Comparison of ENCODE assay signal across 13 cellular contexts in genomic region chr2:51031004-51031791, GRCh38. TPM values are rescaled to one million over a fixed set of nuclear protein-coding genes. Genes with fewer than 3 reads are reported as not detected.
DNase-seq lines count a peak whose midpoint lies in the region; ATAC-seq, FAIRE-seq and TF ChIP-seq lines count a peak whose summit lies in the region.
"Had no signal": no experiment of that assay in that cellular context is flagged by ENCODE, and none has a peak within 500 bp of the region (broad histone marks: within the 10 kb centered on the region; RNA-seq: fewer than 3 reads in every experiment).

No MANE protein-coding gene starts in this region.

- no peak for TF ChIP-seq POLR2A in H1 (IDR thresholded peaks at IDR 0.05; ENCODE audit: control extremely low read depth in 1 of 2, low read depth in 2 of 2, low read length in 2 of 2)

- H3K23me2 ChIP-seq in H9 (ENCODE audit: insufficient read length, low read depth, low read length, poor library complexity, severe bottlenecking) (peaks cover 14% of the 10 kb centered on the region), H1 (ENCODE audit: low read depth, low read length) (peaks cover 9% of the 10 kb centered on the region)

- no peaks in the 10 kb centered on the region for H3K27me3 Mint-ChIP-seq in H9 (ENCODE audit: low read depth)
- peaks cover 60% of the 10 kb centered on the region for H3K27me3 Mint-ChIP-seq in neural crest cell (ENCODE audit: low read depth)
- peaks cover 24% of the 10 kb centered on the region for H3K27me3 Mint-ChIP-seq in chondrocyte (ENCODE audit: low read depth)

- DNase-seq in H9, result no peak
- peak; percentile 26 for DNase-seq in NCI-H1694 (lab: John Stamatoyannopoulos, UW)
- DNase-seq in H1 (ENCODE audit: low read depth in 1 of 2, low spot score in 2 of 2), result no peak
- DNase-seq in neural crest cell (ENCODE audit: low read depth, low spot score), result no peak
- no peak for DNase-seq in activated effector memory CD4-positive, alpha-beta T cell treated with Interleukin-2 at 50 U/mL for 16 hours
- no peak for DNase-seq in chondrocyte (ENCODE audit: low spot score)
- DNase-seq: activated CD4-positive, alpha-beta T cell treated with anti-CD3 and anti-CD28 coated beads for 1 hour; stimulated activated naive CD8-positive, alpha-beta T cell treated with anti-CD3 and anti-CD28 coated beads, Interleukin-15, Interleukin-2, amounts not matched to agents 100 U/mL and 50 U/mL, for 24 hours; T-cell had no signal

- no peak for FAIRE-seq in H1 (lab: Jason Lieb, UNC)
- FAIRE-seq: H54 had no signal

- H3K27ac ChIP-seq in H9 (ENCODE audit: insufficient read length, low read depth, low read length) (no peak overlapping the region), H1 (ENCODE audit: low read depth, low read length) (no peak overlapping the region)
- H3K27ac ChIP-seq: ascending aorta, C4-2B had no signal

- no peak overlapping the region for H3T11ph ChIP-seq in H9 (ENCODE audit: low read length)

- TF ChIP-seq CTCF in H9 (conservative IDR thresholded peaks at IDR 0.05) (no peak), H1 (IDR thresholded peaks at IDR 0.05; ENCODE audit: control extremely low read depth in 1 of 3, insufficient read depth in 1 of 3, low read depth in 1 of 3, low read length in 3 of 3) (no peak), neural crest cell (conservative IDR thresholded peaks at IDR 0.05) (no peak), chondrocyte (IDR thresholded peaks at IDR 0.05) (no peak)

- no peak overlapping the region for H2BK12ac ChIP-seq in H9 (ENCODE audit: insufficient read length, low read depth, low read length)
- no peak overlapping the region for H2BK12ac ChIP-seq in H1 (ENCODE audit: low read depth, low read length)

- H2BK120ac ChIP-seq in H9 (ENCODE audit: low read depth, low read length, poor library complexity, severe bottlenecking) (no peak overlapping the region), H1 (replicated peaks; ENCODE audit: low read depth, low read length) (no peak overlapping the region)

- H3K4me1 Mint-ChIP-seq in H9 (peaks cover 36% of the 10 kb centered on the region in 2 experiments), neural crest cell (peaks cover 15% of the 10 kb centered on the region), chondrocyte (ENCODE audit: low read depth) (peaks cover 2% of the 10 kb centered on the region)
- H3K4me1 Mint-ChIP-seq: T-cell had no signal

- no peak for TF ChIP-seq RAD21 in H1 (IDR thresholded peaks at IDR 0.05 in 1 of 2, conservative IDR thresholded peaks at IDR 0.05 in 1 of 2; ENCODE audit: low read depth in 2 of 2, low read length in 2 of 2)

- H4K91ac ChIP-seq in H9 (ENCODE audit: insufficient read length, low read depth, low read length), result no peak overlapping the region
- no peak overlapping the region for H4K91ac ChIP-seq in H1 (replicated peaks; ENCODE audit: insufficient read length, low read length)

- H3K79me1 ChIP-seq in H9 (ENCODE audit: insufficient read depth, low read depth, low read length, poor library complexity, severe bottlenecking) (no peaks in the 10 kb centered on the region), H1 (ENCODE audit: low read depth, low read length) (no peaks in the 10 kb centered on the region)

- ATAC-seq in GM18873 (IDR thresholded peaks at IDR 0.05; ENCODE audit: low FRiP score, unreplicated experiment), result no peak
- ATAC-seq: stimulated activated naive CD8-positive, alpha-beta T cell treated with anti-CD3 and anti-CD28 coated beads, Interleukin-15, Interleukin-2, amounts not matched to agents 100 U/mL and 50 U/mL, for 24 hours; T-cell had no signal

- peak overlapping the region; percentile 3 for H3K9ac ChIP-seq in H9 (ENCODE audit: extremely low read depth, insufficient read length, low read length)
- peak overlapping the region in 3 of 4 experiments; percentile 24 to 59 (median 59); a peak in 2 of 7 replicates for H3K9ac ChIP-seq in H1 (replicated peaks in 1 of 4; ENCODE audit: extremely low read depth in 1 of 4, low read depth in 3 of 4, low read length in 3 of 4)

- H4K8ac ChIP-seq in H9 (replicated peaks; ENCODE audit: insufficient read length, low read depth, low read length) (no peak overlapping the region), H1 (ENCODE audit: extremely low read depth, insufficient read depth, low read length) (no peak overlapping the region)

- CTCF ChIA-PET in H1 (lab: Charles Lee; ENCODE audit: partially characterized antibody), result interaction anchor here (0.7 to 2.1 kb wide), 5 partner anchors 9 to 708 kb away, joined by 5 to 8 read pairs (median 6); no protein-coding TSS in a partner anchor

- no peak overlapping the region for H3K23ac ChIP-seq in H9 (ENCODE audit: insufficient read length, low read depth, low read length)
- H3K23ac ChIP-seq in H1 (ENCODE audit: insufficient read length), result no peak overlapping the region

- H3K79me2 ChIP-seq in H9 (ENCODE audit: insufficient read depth, low read length) (no peaks in the 10 kb centered on the region), H1 (ENCODE audit: control insufficient read depth in 1 of 2, insufficient read depth in 2 of 2, low read length in 2 of 2) (peaks cover 0 to 21% of the 10 kb centered on the region in 2 experiments; a peak in 3 of 4 replicates)

- TF ChIP-seq EP300 in H1 (IDR thresholded peaks at IDR 0.05; ENCODE audit: borderline replicate concordance in 1 of 2, low read depth in 2 of 2, low read length in 2 of 2), result no peak

- H3K4ac ChIP-seq in H9 (ENCODE audit: low read depth, low read length) (no peak overlapping the region), H1 (replicated peaks; ENCODE audit: insufficient read length, low read depth, low read length) (no peak overlapping the region)

- H3K18ac ChIP-seq in H9 (ENCODE audit: insufficient read length, low read depth, low read length), result no peak overlapping the region
- H3K18ac ChIP-seq in H1 (ENCODE audit: extremely low read depth, low read length), result peak overlapping the region; percentile 55

- H3K27me3 ChIP-seq in H9 (ENCODE audit: insufficient read depth, low read length), result no peaks in the 10 kb centered on the region
- no peaks in the 10 kb centered on the region for H3K27me3 ChIP-seq in H1 (replicated peaks in 1 of 4; ENCODE audit: control insufficient read depth in 3 of 4, extremely low read depth in 1 of 4, insufficient read depth in 3 of 4, low read length in 3 of 4)
- H3K27me3 ChIP-seq: ascending aorta had no signal

- H3K27ac Mint-ChIP-seq in H9, result peak overlapping the region; percentile 85 to 93 (median 93); a peak in 6 of 7 replicates
- H3K27ac Mint-ChIP-seq in neural crest cell (ENCODE audit: unreplicated experiment), result no peak overlapping the region
- no peak overlapping the region for H3K27ac Mint-ChIP-seq in chondrocyte (ENCODE audit: unreplicated experiment)
- H3K27ac Mint-ChIP-seq: T-cell had no signal

- H3K56ac ChIP-seq in H9 (ENCODE audit: insufficient read length, low read depth, low read length) (no peak overlapping the region), H1 (replicated peaks; ENCODE audit: insufficient read length, low read depth, low read length) (no peak overlapping the region)

- H2BK5ac ChIP-seq in H9 (ENCODE audit: insufficient read length, low read length), result no peak overlapping the region
- 0 out of 2 replicates have a peak overlapping the region, but pooled peaks have one; percentile 48 for H2BK5ac ChIP-seq in H1 (ENCODE audit: low read depth, low read length)

- no CpG with 5 or more reads among the region's 8 CpGs for WGBS in H9 (ENCODE audit: extremely low coverage, insufficient read length, low lambda C conversion rate)
- WGBS in H1 (ENCODE audit: extremely low coverage in 1 of 2, insufficient coverage in 1 of 2, insufficient read length in 1 of 2, insufficient replicate concordance in 2 of 2, low coverage in 1 of 2, low lambda C conversion rate in 2 of 2, missing lambda C conversion rate in 1 of 2), 2 experiments, result 54% methylated on average over 8 of the region's 8 CpGs; no CpG with 5 or more reads in 1 of the 2 experiments

- H3K9me3 ChIP-seq in H9 (ENCODE audit: control insufficient read depth, low read depth, low read length) (no peaks in the 10 kb centered on the region), H1 (ENCODE audit: insufficient read depth in 2 of 2, low read depth in 1 of 2, low read length in 1 of 2) (peaks cover 0 to 5% of the 10 kb centered on the region in 2 experiments; a peak in 1 of 4 replicates)
- H3K9me3 ChIP-seq: ascending aorta had no signal

- H3K14ac ChIP-seq in H9 (ENCODE audit: insufficient read depth, low read length) (no peak overlapping the region), H1 (ENCODE audit: insufficient read length) (no peak overlapping the region)

- H2BK20ac ChIP-seq in H9 (ENCODE audit: low read depth, low read length, poor library complexity, severe bottlenecking) (no peak overlapping the region), H1 (ENCODE audit: low read length) (no peak overlapping the region)

- H2BK15ac ChIP-seq in H9 (ENCODE audit: low read depth, low read length), result no peak overlapping the region
- no peak overlapping the region for H2BK15ac ChIP-seq in H1 (ENCODE audit: low read length)

- H3K4me3 Mint-ChIP-seq in H9 (peak overlapping the region; percentile 90 to 92), neural crest cell (peak overlapping the region; percentile 92), chondrocyte (ENCODE audit: unreplicated experiment) (no peak overlapping the region)
- H3K4me3 Mint-ChIP-seq: T-cell had no signal

- H3K36me3 Mint-ChIP-seq in H9 (ENCODE audit: insufficient read depth in 1 of 3, low read depth in 3 of 3), result peaks cover 13 to 18% (median 15%) of the 10 kb centered on the region in 3 experiments
- H3K36me3 Mint-ChIP-seq in neural crest cell (ENCODE audit: low read depth), result peaks cover 2% of the 10 kb centered on the region
- H3K36me3 Mint-ChIP-seq in chondrocyte (ENCODE audit: low read depth), result no peaks in the 10 kb centered on the region
- H3K36me3 Mint-ChIP-seq: T-cell had no signal

- peaks cover 2 to 15% (median 4%) of the 10 kb centered on the region in 4 experiments; a peak in 4 of 8 replicates for H3K36me3 ChIP-seq in H1 (ENCODE audit: control insufficient read depth in 2 of 4, insufficient read depth in 4 of 4, low read length in 3 of 4)
- H3K36me3 ChIP-seq: ascending aorta had no signal

- H3K4me1 ChIP-seq in H9 (ENCODE audit: insufficient read depth, low read length) (peaks cover 3% of the 10 kb centered on the region; the same call in 1 of the 2 replicates), H1 (replicated peaks in 1 of 4; ENCODE audit: control insufficient read depth in 3 of 4, insufficient read depth in 4 of 4, low read length in 3 of 4) (peaks cover 0 to 8% (median 4%) of the 10 kb centered on the region in 4 experiments; a peak in 3 of 7 replicates)
- H3K4me1 ChIP-seq: ascending aorta had no signal

- H4K20me1 ChIP-seq in H9 (ENCODE audit: control insufficient read depth, insufficient read depth, insufficient read length) (no peaks in the 10 kb centered on the region), H1 (replicated peaks in 1 of 2; ENCODE audit: control insufficient read depth in 1 of 2, insufficient read depth in 2 of 2, low read length in 2 of 2) (no peaks in the 10 kb centered on the region)

- H2AK5ac ChIP-seq in H9 (ENCODE audit: insufficient read length, low read length) (no peak overlapping the region), H1 (ENCODE audit: low read depth, low read length) (no peak overlapping the region)

- peak overlapping the region; percentile 52 to 90 (median 76) for H3K4me3 ChIP-seq in H1 (ENCODE audit: extremely low read depth in 1 of 4, insufficient read depth in 2 of 4, low read depth in 3 of 4, low read length in 4 of 4)
- H3K4me3 ChIP-seq: ascending aorta had no signal

- H3K9me3 Mint-ChIP-seq in H9 (peaks cover 2% of the 10 kb centered on the region in 2 experiments; a peak in 2 of 5 replicates), neural crest cell (peaks cover 4% of the 10 kb centered on the region), chondrocyte (ENCODE audit: low read depth) (peaks cover 3% of the 10 kb centered on the region)

- POLR2A ChIA-PET in H1 (lab: Charles Lee; ENCODE audit: partially characterized antibody), result interaction anchor here (4.5 kb wide), 1 partner anchor 13 kb away, joined by 15 read pairs; no protein-coding TSS in a partner anchor

- H2AFZ ChIP-seq in H9 (ENCODE audit: low read length) (no peak overlapping the region), H1 (ENCODE audit: low read length) (no peak overlapping the region)

- H3K4me2 ChIP-seq in H9 (ENCODE audit: insufficient read depth, insufficient read length, low read length) (peak overlapping the region; percentile 74), H1 (ENCODE audit: insufficient read depth in 1 of 2, low read depth in 2 of 2, low read length in 2 of 2) (peak overlapping the region; percentile 94 to 97)

- H4K5ac ChIP-seq in H9 (ENCODE audit: insufficient read length, low read depth, low read length) (no peak overlapping the region), H1 (ENCODE audit: insufficient read length, low read depth, low read length) (no peak overlapping the region)

RNA-seq across cellular contexts. Expression of gene NRXN1, which starts 0.7 kb away (rescaled TPM):
- total RNA-seq in H9 (2021) (19.2 and 21.9 TPM in 2 replicates), neural crest cell (4.8 and 5.7 TPM in 2 replicates), chondrocyte (not detected in 3 replicates)
- total RNA-seq in H1 (2021; fragmentation: NEBNext Ultra II Directional; extraction: Animal tissue kit (Norgen Biotek cat#: 25700)), result 18.8 and 20.2 TPM in 2 replicates
- polyA plus RNA-seq in H1 (2011; rRNA removed), result 9.9 and 12.3 TPM in 2 replicates
- polyA plus RNA-seq in H1 (2011; cell fraction: cytosol; rRNA removed), result 12.6 TPM
- 26.7 TPM for polyA plus RNA-seq in H1 (2011; cell fraction: nucleus; rRNA removed)
- polyA plus RNA-seq in H1 (2012, experiment 1 of 2), result 9.4 to 20.3 TPM (median 12.6 TPM) in 4 replicates
- 1.4 TPM for polyA plus RNA-seq in H1 (2012, experiment 2 of 2)
- polyA plus RNA-seq in H1 (2013, experiment 1 of 2), result 21.0 TPM
- polyA plus RNA-seq in H1 (2013, experiment 2 of 2), result 16.5 TPM
- 113 and 158 TPM in 2 replicates for polyA minus RNA-seq in H1 (2011; rRNA and poly(A)+ RNA removed)
- polyA minus RNA-seq in H1 (2011; cell fraction: cytosol; rRNA and poly(A)+ RNA removed), result 27.0 TPM
- 313 TPM for polyA minus RNA-seq in H1 (2011; cell fraction: nucleus; rRNA and poly(A)+ RNA removed)
- total RNA-seq: T-cell had no signal

Comparison
In these comparisons a context has a peak if more than half of its experiments do, and no peak if none do; other contexts are left out.
1. H3K27ac Mint-ChIP-seq: peak in H9 (3 of 3); none in neural crest cell (single experiment) and chondrocyte (single experiment).